ENCODE assay signal across 22 cellular contexts in genomic region chr6:159879829-159880228, GRCh38. TPM values are rescaled to one million over a fixed set of nuclear protein-coding genes. Genes with fewer than 3 reads are reported as not detected.
"Had no signal": no experiment of that assay in that cellular context is flagged by ENCODE, and none has a peak within 500 bp of the region (broad histone marks: within the 10 kb centered on the region; RNA-seq: fewer than 3 reads in every experiment).

No MANE protein-coding gene starts in this region.

- H3K36me3 ChIP-seq: heart left ventricle, neutrophil, right atrium auricular region, sigmoid colon, tibial nerve, upper lobe of right lung, vagina had no signal

- H3K27me3 ChIP-seq: heart left ventricle, right atrium auricular region, sigmoid colon, testis, tibial nerve, upper lobe of right lung, vagina had no signal

- H3K27me3 Mint-ChIP-seq: stimulated activated naive CD8-positive, alpha-beta T cell treated with anti-CD3 and anti-CD28 coated beads, Interleukin-15, amount 100 ng/mL, for 72 hours had no signal

- H3K27ac Mint-ChIP-seq: naive thymus-derived CD4-positive, alpha-beta T cell; nephron progenitor cell; stimulated activated naive B cell treated with anti-CD40 and anti-IgM and Interleukin-4, amounts not matched to agents 10 μg/mL and 1 μg/mL and 100 μg/mL, for 72 hours had no signal

- H3K9me3 Mint-ChIP-seq: stimulated activated naive B cell treated with anti-CD40 and anti-IgM and Interleukin-4, amounts not matched to agents 10 μg/mL and 1 μg/mL and 100 μg/mL, for 72 hours; stimulated activated naive CD8-positive, alpha-beta T cell treated with anti-CD3 and anti-CD28 coated beads, Interleukin-15, amount 100 ng/mL, for 72 hours had no signal

- H3K27ac ChIP-seq: dorsolateral prefrontal cortex, heart left ventricle, neutrophil, right atrium auricular region, sigmoid colon, skin epidermis, testis, tibial nerve, upper lobe of right lung, vagina had no signal

- H3K4me3 ChIP-seq: dorsolateral prefrontal cortex, heart left ventricle, right atrium auricular region, sigmoid colon, skin epidermis, testis, tibial nerve, upper lobe of right lung, vagina had no signal

- DNase-seq: dorsolateral prefrontal cortex; effector CD8-positive, alpha-beta T cell; heart left ventricle; hippocampal formation; left colon; naive thymus-derived CD4-positive, alpha-beta T cell; nephron progenitor cell; sigmoid colon; stimulated activated CD4-positive, alpha-beta T cell treated with anti-CD3 and anti-CD28 coated beads, Interleukin-2, amount 100 ng/mL, for 24 hours; stimulated activated CD4-positive, alpha-beta T cell treated with anti-CD3 and anti-CD28 coated beads, Interleukin-4, amount 100 ng/mL, for 4 hours; stimulated activated naive B cell treated with anti-CD40 and anti-IgM and Interleukin-4, amounts not matched to agents 10 μg/mL and 1 μg/mL and 100 μg/mL, for 72 hours; stimulated activated naive CD8-positive, alpha-beta T cell treated with anti-CD3 and anti-CD28 coated beads, Interleukin-15, amount 100 ng/mL, for 72 hours; testis; upper lobe of right lung had no signal

- H3K36me3 Mint-ChIP-seq: naive thymus-derived CD4-positive, alpha-beta T cell; stimulated activated naive B cell treated with anti-CD40 and anti-IgM and Interleukin-4, amounts not matched to agents 10 μg/mL and 1 μg/mL and 100 μg/mL, for 72 hours had no signal

- ATAC-seq: esophagus mucosa; heart left ventricle; left colon; naive thymus-derived CD4-positive, alpha-beta T cell; stimulated activated naive B cell treated with anti-CD40 and anti-IgM and Interleukin-4, amounts not matched to agents 10 μg/mL and 1 μg/mL and 100 μg/mL, for 72 hours; stimulated activated naive CD8-positive, alpha-beta T cell treated with anti-CD3 and anti-CD28 coated beads, Interleukin-15, amount 100 ng/mL, for 72 hours had no signal

- H3K4me1 ChIP-seq: right atrium auricular region, sigmoid colon, testis, tibial nerve, vagina had no signal

- H3K4me1 Mint-ChIP-seq: naive thymus-derived CD4-positive, alpha-beta T cell; stimulated activated naive CD8-positive, alpha-beta T cell treated with anti-CD3 and anti-CD28 coated beads, Interleukin-15, amount 100 ng/mL, for 72 hours had no signal

- H3K4me3 Mint-ChIP-seq: naive thymus-derived CD4-positive, alpha-beta T cell; nephron progenitor cell; stimulated activated naive B cell treated with anti-CD40 and anti-IgM and Interleukin-4, amounts not matched to agents 10 μg/mL and 1 μg/mL and 100 μg/mL, for 72 hours; stimulated activated naive CD8-positive, alpha-beta T cell treated with anti-CD3 and anti-CD28 coated beads, Interleukin-15, amount 100 ng/mL, for 72 hours had no signal

RNA-seq across cellular contexts. Expression of gene MAS1, which starts 11.0 kb away (rescaled TPM):
- polyA plus RNA-seq: fibroblast of lung; heart left ventricle; liver; naive thymus-derived CD4-positive, alpha-beta T cell had no signal
